Comparison of ENCODE assay signal across 8 cellular contexts in genomic region chrX:20320461-20321159, GRCh38.
DNase-seq lines count a peak whose midpoint lies in the region; ATAC-seq lines count a peak whose summit lies in the region.

No MANE protein-coding gene starts in this region.

- peak; percentile 99 for ATAC-seq in HG02798 (IDR thresholded peaks at IDR 0.05; ENCODE audit: poor library complexity, unreplicated experiment)

- peaks cover 5% of the 10 kb centered on the region; the same call in 1 of the 2 replicates for H3K27me3 ChIP-seq in HAP-1 (ENCODE audit: low read depth)

- no peak overlapping the region for H3K4me3 ChIP-seq in HAP-1

- DNase-seq in stimulated activated naive CD4-positive, alpha-beta T cell (lab: John Stamatoyannopoulos, UW), result peak in 4 of 6 experiments; percentile 0 to 44 (median 21)
- no peak for DNase-seq in stimulated activated naive CD4-positive, alpha-beta T cell treated with Interleukin-2 at 50 U/mL for 16 hours (lab: John Stamatoyannopoulos, UW)
- DNase-seq in NCI-H69 (lab: John Stamatoyannopoulos, UW) (peak; percentile 8), germinal center (ENCODE audit: low spot score) (peak; percentile 19), HAP-1 (ENCODE audit: low spot score in 2 of 2) (no peak), EL (no peak)
- DNase-seq in stimulated activated CD4-positive, alpha-beta T cell treated with anti-CD3 and anti-CD28 coated beads, Interleukin-1b, Interleukin-23, amount 100 ng/mL, for 48 hours, result no peak

- H3K4me1 ChIP-seq in HAP-1, result no peaks in the 10 kb centered on the region

- no peaks in the 10 kb centered on the region for H3K9me3 ChIP-seq in HAP-1

- in situ Hi-C loops in HAP-1 (cut with MboI; ENCODE audit: low sequenced_read_pairs), result no loop called here

- no peaks in the 10 kb centered on the region for H3K36me3 ChIP-seq in HAP-1 (replicated peaks)

Comparison
In these comparisons a context has a peak if more than half of its experiments do, and no peak if none do; other contexts are left out.
1. DNase-seq: peak in stimulated activated naive CD4-positive, alpha-beta T cell (4 of 6), NCI-H69 (single experiment) and germinal center (single experiment); none in stimulated activated naive CD4-positive, alpha-beta T cell treated with Interleukin-2 at 50 U/mL for 16 hours (single experiment), HAP-1 (0 of 2), EL (single experiment) and stimulated activated CD4-positive, alpha-beta T cell treated with anti-CD3 and anti-CD28 coated beads, Interleukin-1b, Interleukin-23, amount 100 ng/mL, for 48 hours (single experiment).